In the genomic region with DNA sequence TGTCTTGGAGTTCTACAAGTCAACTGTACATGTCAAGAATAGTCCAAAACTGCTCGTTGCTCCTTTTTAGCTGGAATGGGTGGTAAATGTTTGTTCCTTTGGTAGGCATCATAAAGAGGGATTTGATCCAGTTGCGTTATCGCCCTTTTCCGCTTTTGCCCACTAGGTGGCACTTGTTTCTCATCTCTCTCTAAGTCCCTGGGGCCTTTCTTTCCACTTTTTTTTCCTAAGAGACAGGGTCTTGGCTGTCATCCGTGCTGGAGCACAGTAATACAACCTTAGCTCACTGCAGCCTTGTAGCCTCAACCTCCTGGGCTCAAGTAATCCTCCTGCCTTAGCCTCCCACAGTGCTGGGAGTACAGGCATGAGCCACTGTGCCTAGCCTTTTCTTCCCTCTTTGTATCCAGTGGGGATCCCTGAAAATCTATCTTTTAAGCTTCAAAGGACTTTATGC, we compare ENCODE assay signal across 8 cellular contexts. TPM values are rescaled to one million over a fixed set of nuclear protein-coding genes. Genes with fewer than 3 reads are reported as not detected.
DNase-seq lines count a peak whose midpoint lies in the region; ATAC-seq, FAIRE-seq and TF ChIP-seq lines count a peak whose summit lies in the region.

No MANE protein-coding gene starts in this region.

- POLR2A ChIA-PET in AG04450 (lab: Yijun Ruan, JAX) = no interaction called here

- H3K27ac Mint-ChIP-seq in central memory CD8-positive, alpha-beta T cell (ENCODE audit: low read depth) = peak overlapping the region; percentile 15

- H3K27ac ChIP-seq in AG04450 (ENCODE audit: low read depth, low read length) (no peak overlapping the region), WERI-Rb-1 (no peak overlapping the region)

- peak; percentile 80 for FAIRE-seq in GM19239 (lab: Jason Lieb, UNC)

- peaks cover 38% of the 10 kb centered on the region for H3K36me3 Mint-ChIP-seq in central memory CD8-positive, alpha-beta T cell (ENCODE audit: insufficient read depth)

- peaks cover 5% of the 10 kb centered on the region for H3K4me1 Mint-ChIP-seq in central memory CD8-positive, alpha-beta T cell

- H3K4me3 Mint-ChIP-seq in central memory CD8-positive, alpha-beta T cell = no peak overlapping the region

- H3K27me3 ChIP-seq in AG04450 (ENCODE audit: control insufficient read depth, insufficient read depth, low read length) = no peaks in the 10 kb centered on the region
- no peaks in the 10 kb centered on the region for H3K27me3 ChIP-seq in WERI-Rb-1 (ENCODE audit: insufficient read depth, low read depth, severe bottlenecking)

- DNase-seq in AG04450 (ENCODE audit: low read depth, low spot score) (peak; percentile 61), GM19239 (ENCODE audit: insufficient read length, low spot score) (no peak), NCI-H2227 (lab: John Stamatoyannopoulos, UW; ENCODE audit: unreplicated experiment) (peak; percentile 73), WERI-Rb-1 (peak; percentile 83), kidney tubule cell (ENCODE audit: low spot score) (peak; percentile 70)
- peak; percentile 24 to 42 for DNase-seq in central memory CD8-positive, alpha-beta T cell (ENCODE audit: low spot score in 2 of 2)
- DNase-seq in stimulated activated CD4-positive, alpha-beta T cell treated with anti-CD3 and anti-CD28 coated beads, Interleukin-4, amount 100 ng/mL, for 48 hours (ENCODE audit: low read depth in 2 of 2) = peak; percentile 48 to 49

- no peak for ATAC-seq in central memory CD8-positive, alpha-beta T cell (replicated peaks; ENCODE audit: extremely low read depth, poor library complexity, severe bottlenecking)
- no peak for ATAC-seq in GM19324 (IDR thresholded peaks at IDR 0.05; ENCODE audit: low FRiP score, unreplicated experiment)

- peaks cover 98% of the 10 kb centered on the region for H3K36me3 ChIP-seq in WERI-Rb-1

- H3K4me3 ChIP-seq in AG04450 (ENCODE audit: low read depth, low read length) = no peak overlapping the region
- H3K4me3 ChIP-seq in WERI-Rb-1 (ENCODE audit: low read depth, low read length) = no peak overlapping the region

- H3K9me3 Mint-ChIP-seq in central memory CD8-positive, alpha-beta T cell = no peaks in the 10 kb centered on the region

- peak; percentile 93 for TF ChIP-seq CTCF in AG04450 (IDR thresholded peaks at IDR 0.05; ENCODE audit: low read depth, low read length)
- peak; percentile 96 for TF ChIP-seq CTCF in WERI-Rb-1 (IDR thresholded peaks at IDR 0.05; ENCODE audit: low read depth, low read length)

- H3K9me3 ChIP-seq in AG04450 (ENCODE audit: control insufficient read depth, insufficient read depth, low read length) (no peaks in the 10 kb centered on the region), WERI-Rb-1 (ENCODE audit: severe bottlenecking) (no peaks in the 10 kb centered on the region)

- H3K27me3 Mint-ChIP-seq in central memory CD8-positive, alpha-beta T cell = no peaks in the 10 kb centered on the region

- CTCF ChIA-PET in AG04450 (lab: Charles Lee) = interaction anchor here (0.5 to 2.5 kb wide), 32 partner anchors 8 to 990 kb away, joined by 3 to 32 read pairs (median 4); a partner anchor contains a TSS

RNA-seq across cellular contexts. Expression of a gene that starts 20.7 kb away (rescaled TPM):
- 60.8 and 72.5 TPM in 2 replicates for polyA plus RNA-seq in AG04450 (2011; rRNA removed)
- 72.9 and 93.6 TPM in 2 replicates for polyA minus RNA-seq in AG04450 (2011; rRNA and poly(A)+ RNA removed)

RNA-seq across cellular contexts. Expression of a gene that starts 27.3 kb away (rescaled TPM):
- 37.1 and 39.3 TPM in 2 replicates for polyA plus RNA-seq in AG04450 (2011; rRNA removed)
- polyA minus RNA-seq in AG04450 (2011; rRNA and poly(A)+ RNA removed) = 36.4 and 41.9 TPM in 2 replicates

RNA-seq across cellular contexts. Expression of a gene that starts 32.4 kb away (rescaled TPM):
- polyA plus RNA-seq in AG04450 (2011; rRNA removed) = 22.1 and 26.6 TPM in 2 replicates
- 36.5 and 37.1 TPM in 2 replicates for polyA minus RNA-seq in AG04450 (2011; rRNA and poly(A)+ RNA removed)

RNA-seq across cellular contexts. Expression of a gene that starts 32.5 kb away (rescaled TPM):
- 28.4 and 31.5 TPM in 2 replicates for polyA plus RNA-seq in AG04450 (2011; rRNA removed)
- polyA minus RNA-seq in AG04450 (2011; rRNA and poly(A)+ RNA removed) = 45.1 and 46.8 TPM in 2 replicates

RNA-seq across cellular contexts. Expression of a gene that starts 36.5 kb away (rescaled TPM):
- polyA plus RNA-seq in AG04450 (2011; rRNA removed) = 0.37 and 0.51 TPM in 2 replicates
- polyA minus RNA-seq in AG04450 (2011; rRNA and poly(A)+ RNA removed) = 0.14 and 0.17 TPM in 2 replicates
